In the genomic region with DNA sequence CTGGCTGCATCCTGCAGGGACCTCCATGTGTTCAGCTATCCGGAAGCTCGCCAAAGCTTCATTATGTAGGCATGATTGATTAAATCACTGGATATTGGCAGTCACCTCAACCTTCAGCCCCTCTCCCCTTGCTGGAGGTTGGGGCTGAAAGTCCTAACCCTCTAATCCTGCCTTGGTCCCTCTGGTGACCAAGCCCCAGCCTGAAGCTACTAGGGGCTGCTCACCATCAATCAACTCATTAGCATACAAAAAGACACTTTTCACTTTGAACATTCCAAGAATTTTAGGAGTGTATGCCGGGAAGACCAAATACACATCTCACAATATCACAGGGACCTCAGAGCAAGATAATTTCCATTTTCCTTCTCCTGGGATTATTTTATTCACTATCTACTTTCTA, we compare ENCODE assay signal across 25 cellular contexts. TPM values are rescaled to one million over a fixed set of nuclear protein-coding genes. Genes with fewer than 3 reads are reported as not detected.
"Had no signal": no experiment of that assay in that cellular context is flagged by ENCODE, and none has a peak within 500 bp of the region (broad histone marks: within the 10 kb centered on the region; RNA-seq: fewer than 3 reads in every experiment).

No MANE protein-coding gene starts in this region.

- ATAC-seq: left colon; left ventricle myocardium superior; naive thymus-derived CD4-positive, alpha-beta T cell; psoas muscle; right lobe of liver; stimulated activated naive B cell treated with anti-CD40 and anti-IgM and Interleukin-4, amounts not matched to agents 10 μg/mL and 1 μg/mL and 100 μg/mL, for 72 hours; stimulated activated naive CD8-positive, alpha-beta T cell treated with anti-CD3 and anti-CD28 coated beads, Interleukin-15, amount 100 ng/mL, for 72 hours had no signal

- H2AFZ ChIP-seq: hepatocyte had no signal

- H3K27me3 ChIP-seq: colonic mucosa, hepatocyte, right lobe of liver, spleen, transverse colon had no signal

- H3K4me3 ChIP-seq: colonic mucosa, hepatocyte, lung, psoas muscle, right lobe of liver, spleen, thoracic aorta, transverse colon had no signal

- H3K79me2 ChIP-seq: hepatocyte had no signal

- H3K4me1 ChIP-seq: colonic mucosa, psoas muscle had no signal

- H3K27ac ChIP-seq: colonic mucosa, hepatocyte, psoas muscle, spleen, thoracic aorta, transverse colon had no signal

- FAIRE-seq: urothelium cell line had no signal

- H3K9me3 ChIP-seq: colonic mucosa, psoas muscle, right lobe of liver, spleen, thoracic aorta, transverse colon had no signal

- DNase-seq: colonic mucosa; effector CD4-positive, alpha-beta T cell; foreskin melanocyte; head of caudate nucleus; left colon; left ventricle myocardium superior; naive thymus-derived CD4-positive, alpha-beta T cell; nephron progenitor cell; psoas muscle; retina; spleen; stimulated activated CD4-positive, alpha-beta T cell treated with anti-CD3 and anti-CD28 coated beads, Interleukin-15, amount 100 ng/mL, for 24 hours; stimulated activated CD4-positive, alpha-beta T cell treated with anti-CD3 and anti-CD28 coated beads, Interleukin-1b, Interleukin-23, amount 100 ng/mL, for 48 hours; stimulated activated CD4-positive, alpha-beta T cell treated with anti-CD3 and anti-CD28 coated beads, Interleukin-4, amount 100 ng/mL, for 24 hours; stimulated activated naive B cell treated with anti-CD40 and anti-IgM and Interleukin-4, amounts not matched to agents 10 μg/mL and 1 μg/mL and 100 μg/mL, for 72 hours; stimulated activated naive CD8-positive, alpha-beta T cell treated with anti-CD3 and anti-CD28 coated beads, Interleukin-15, amount 100 ng/mL, for 72 hours; substantia nigra; transverse colon had no signal

- H3K4me2 ChIP-seq: hepatocyte had no signal

- H3K36me3 ChIP-seq: colonic mucosa, thoracic aorta, transverse colon had no signal

RNA-seq across cellular contexts. Expression of a gene that starts 38.8 kb away (rescaled TPM):
- total RNA-seq: hepatocyte, left ventricle myocardium superior, right lobe of liver, skeletal muscle tissue had no signal

RNA-seq across cellular contexts. Expression of a gene that starts 50.9 kb away (rescaled TPM):
- total RNA-seq: mononuclear cell had no signal
- polyA plus RNA-seq: naive thymus-derived CD4-positive, alpha-beta T cell had no signal
